Comparison of ENCODE assay signal across 8 cellular contexts in the genomic region with DNA sequence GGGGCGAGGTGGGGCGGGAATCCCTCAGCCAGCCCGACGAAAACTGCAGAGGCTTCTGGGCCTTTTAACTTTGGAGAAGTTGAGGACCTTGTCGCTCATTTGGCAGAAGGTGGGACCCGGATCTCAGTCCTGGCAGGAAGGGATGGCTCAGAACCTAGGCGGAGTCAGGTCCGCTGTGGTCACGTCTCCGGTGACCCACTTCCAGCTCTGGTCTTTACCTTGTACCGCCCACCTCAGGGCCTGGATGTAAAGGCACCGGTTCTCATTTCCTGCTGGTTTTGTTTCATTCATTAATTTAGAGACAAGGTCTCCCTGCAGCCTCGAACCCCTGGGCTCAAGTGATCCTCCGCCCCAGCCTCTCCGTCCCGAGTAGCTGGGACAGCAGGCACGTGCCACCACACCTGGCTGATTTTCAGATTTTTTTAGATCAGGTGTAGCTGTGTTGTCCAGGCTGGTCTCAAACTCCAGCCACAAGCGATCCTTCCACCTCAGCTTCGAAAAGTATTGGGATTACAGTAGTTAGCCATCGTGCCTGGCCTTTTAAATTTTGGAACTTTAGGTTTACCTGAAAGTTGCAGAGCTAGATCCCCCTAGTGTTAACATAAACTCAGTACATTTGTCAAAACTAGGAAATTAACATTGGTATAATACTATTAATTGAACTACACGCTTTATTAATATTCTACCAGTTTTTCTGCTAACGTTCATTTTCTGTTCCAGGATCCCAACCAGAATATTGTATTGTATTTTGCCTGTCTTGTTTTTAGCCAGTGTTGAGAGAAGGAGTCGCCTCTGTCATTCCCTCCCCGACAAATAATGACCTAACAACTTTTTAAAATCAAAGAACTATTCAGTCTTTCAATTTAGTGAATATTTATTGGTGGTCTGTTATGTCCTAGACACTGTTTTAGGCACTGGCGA. TPM values are rescaled to one million over a fixed set of nuclear protein-coding genes. Genes with fewer than 3 reads are reported as not detected.
DNase-seq lines count a peak whose midpoint lies in the region; ATAC-seq and TF ChIP-seq lines count a peak whose summit lies in the region.

No MANE protein-coding gene starts in this region.

- POLR2A ChIA-PET in SK-N-SH (lab: Yijun Ruan, JAX), result interaction anchor here (0.8 to 1.6 kb wide), 5 partner anchors 23 to 87 kb away, joined by 3 to 7 read pairs (median 4); a partner anchor contains a TSS

- no peaks in the 10 kb centered on the region for H3K9me2 ChIP-seq in SK-N-SH

- peak; percentile 49 for TF ChIP-seq RAD21 in SK-N-SH (IDR thresholded peaks at IDR 0.05; ENCODE audit: low read length)

- no peaks in the 10 kb centered on the region for H3K27me3 ChIP-seq in HUES64 (ENCODE audit: insufficient read depth, low read length)
- H3K27me3 ChIP-seq in SK-N-SH (ENCODE audit: insufficient read depth), result no peaks in the 10 kb centered on the region
- no peaks in the 10 kb centered on the region for H3K27me3 ChIP-seq in iPS-15b (ENCODE audit: control insufficient read depth, insufficient read depth, low read length)

- H3K4me3 ChIP-seq in HUES64 (ENCODE audit: low read length) (peak overlapping the region; percentile 73), SK-N-SH (ENCODE audit: low read depth in 2 of 2, low read length in 1 of 2) (peak overlapping the region; percentile 69 to 79), astrocyte of the cerebellum (ENCODE audit: low read depth, low read length) (peak overlapping the region; percentile 76), iPS-15b (ENCODE audit: low read depth, low read length) (peak overlapping the region; percentile 81), skin epidermis (peak overlapping the region; percentile 46 to 69 (median 64))

- TF ChIP-seq CTCF in SK-N-SH (IDR thresholded peaks at IDR 0.05) (peak; percentile 59), astrocyte of the cerebellum (IDR thresholded peaks at IDR 0.05; ENCODE audit: low read depth, low read length, missing control alignments) (peak; percentile 48)

- H4K20me1 ChIP-seq in SK-N-SH (ENCODE audit: insufficient read depth), result no peaks in the 10 kb centered on the region

- peak overlapping the region; percentile 91 for H3K27ac ChIP-seq in HUES64 (ENCODE audit: low read depth, low read length)
- H3K27ac ChIP-seq in SK-N-SH (ENCODE audit: low read depth in 2 of 2, low read length in 1 of 2), result peak overlapping the region; percentile 77 to 91
- peak overlapping the region; percentile 80 to 99 (median 95) for H3K27ac ChIP-seq in skin epidermis

- peaks cover 16% of the 10 kb centered on the region for H3K36me3 ChIP-seq in HUES64 (ENCODE audit: insufficient read depth, low read length)
- H3K36me3 ChIP-seq in SK-N-SH (replicated peaks in 1 of 2; ENCODE audit: control insufficient read depth in 1 of 2, insufficient read depth in 2 of 2, low read length in 1 of 2), result peaks cover 0 to 8% of the 10 kb centered on the region in 2 experiments
- no peaks in the 10 kb centered on the region for H3K36me3 ChIP-seq in iPS-15b (ENCODE audit: control insufficient read depth, insufficient read depth, low read length)

- peak; percentile 39 for ATAC-seq in GM21529 (IDR thresholded peaks at IDR 0.05; ENCODE audit: unreplicated experiment)

- CTCF ChIA-PET in SK-N-SH (lab: Yijun Ruan, JAX), result interaction anchor here (0.7 to 2.5 kb wide), 17 partner anchors 9 to 388 kb away, joined by 3 to 12 read pairs (median 4); a partner anchor contains a TSS

- in situ Hi-C loops in astrocyte of the cerebellum (cut with HindIII; ENCODE audit: low sequenced_read_pairs), result no loop called here

- peak overlapping the region; percentile 85 for H3K9ac ChIP-seq in HUES64 (ENCODE audit: low read depth, low read length)
- peak overlapping the region; percentile 90 for H3K9ac ChIP-seq in SK-N-SH
- H3K9ac ChIP-seq in iPS-15b (ENCODE audit: low read depth, low read length), result peak overlapping the region; percentile 74

- 8% methylated on average over 21 of the region's 25 CpGs for WGBS in HUES64
- WGBS in SK-N-SH (ENCODE audit: low lambda C conversion rate), result 23% methylated on average over 17 of the region's 25 CpGs

- H3K9me3 ChIP-seq in HUES64 (ENCODE audit: insufficient read depth, low read depth, low read length) (no peaks in the 10 kb centered on the region), SK-N-SH (no peaks in the 10 kb centered on the region), iPS-15b (ENCODE audit: control insufficient read depth, insufficient read depth, low read length) (no peaks in the 10 kb centered on the region)

- no peak for TF ChIP-seq EP300 in SK-N-SH (IDR thresholded peaks at IDR 0.05; ENCODE audit: borderline replicate concordance in 1 of 2, low read depth in 1 of 2, low read length in 1 of 2)

- H3K4me1 ChIP-seq in HUES64 (ENCODE audit: insufficient read depth, low read length), result peaks cover 7% of the 10 kb centered on the region; the same call in 1 of the 2 replicates
- H3K4me1 ChIP-seq in SK-N-SH (ENCODE audit: control insufficient read depth in 1 of 2, insufficient read depth in 2 of 2, low read depth in 1 of 2, low read length in 1 of 2), result peaks cover 4 to 6% of the 10 kb centered on the region in 2 experiments; a peak in 3 of 4 replicates
- peaks cover 4% of the 10 kb centered on the region for H3K4me1 ChIP-seq in iPS-15b (ENCODE audit: control insufficient read depth, insufficient read depth, low read length)

- peak overlapping the region; percentile 82 for H2AFZ ChIP-seq in SK-N-SH (ENCODE audit: low read depth)

- H3K4me2 ChIP-seq in SK-N-SH, result peak overlapping the region; percentile 84

- H3F3A ChIP-seq in SK-N-SH (replicated peaks; ENCODE audit: insufficient read depth), result no peaks in the 10 kb centered on the region

- DNase-seq in EL (peak; percentile 35), SK-N-SH (peak; percentile 65), astrocyte of the cerebellum (ENCODE audit: low read depth) (no peak), mesenteric fat pad (ENCODE audit: low spot score) (no peak)

- no peaks in the 10 kb centered on the region; the same call in 1 of the 2 replicates for H3K79me2 ChIP-seq in SK-N-SH (ENCODE audit: insufficient read depth)

TF ChIP-seq in SK-N-SH, 30 proteins besides CTCF, POLR2A, EP300 and RAD21:
- TF ChIP-seq TCF12 (IDR thresholded peaks at IDR 0.05) (no peak), SMC3 (IDR thresholded peaks at IDR 0.05; ENCODE audit: low read depth, low read length) (peak; percentile 29), GATA2 (CRISPR knock-in tag; IDR thresholded peaks at IDR 0.05) (no peak), POLR2AphosphoS5 (IDR thresholded peaks at IDR 0.05; ENCODE audit: low read depth, low read length) (no peak), NFIC (IDR thresholded peaks at IDR 0.05; ENCODE audit: borderline replicate concordance) (no peak)
- TF ChIP-seq, protein P1, sequence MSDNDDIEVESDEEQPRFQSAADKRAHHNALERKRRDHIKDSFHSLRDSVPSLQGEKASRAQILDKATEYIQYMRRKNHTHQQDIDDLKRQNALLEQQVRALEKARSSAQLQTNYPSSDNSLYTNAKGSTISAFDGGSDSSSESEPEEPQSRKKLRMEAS (IDR thresholded peaks at IDR 0.05; ENCODE audit: low read depth), result peak; percentile 73

RNA-seq across cellular contexts. Expression of a gene that starts 0.9 kb away (rescaled TPM):
- 21.7 TPM for polyA plus RNA-seq in HUES64 (2013, experiment 1 of 2)
- 30.2 TPM for polyA plus RNA-seq in HUES64 (2013, experiment 2 of 2)
- polyA plus RNA-seq in SK-N-SH (2012; rRNA removed), result 11.9 and 21.7 TPM in 2 replicates
- polyA plus RNA-seq in SK-N-SH (2012; cell fraction: cytosol; rRNA removed), result 9.3 and 12.8 TPM in 2 replicates
- 33.5 and 74.8 TPM in 2 replicates for polyA plus RNA-seq in SK-N-SH (2012; cell fraction: nucleus; rRNA removed)
- total RNA-seq in mesenteric fat pad, result 34.6 TPM

RNA-seq across cellular contexts. Expression of a gene that starts 45.7 kb away (rescaled TPM):
- 27.8 TPM for polyA plus RNA-seq in HUES64 (2013, experiment 1 of 2)
- polyA plus RNA-seq in HUES64 (2013, experiment 2 of 2), result 33.4 TPM
- 12.5 and 13.3 TPM in 2 replicates for polyA plus RNA-seq in SK-N-SH (2012; rRNA removed)
- 16.6 and 18.9 TPM in 2 replicates for polyA plus RNA-seq in SK-N-SH (2012; cell fraction: cytosol; rRNA removed)
- polyA plus RNA-seq in SK-N-SH (2012; cell fraction: nucleus; rRNA removed), result 10.5 and 16.6 TPM in 2 replicates
- total RNA-seq in mesenteric fat pad, result 153 TPM

Comparison
In these comparisons a context has a peak if more than half of its experiments do, and no peak if none do; other contexts are left out.
1. DNase-seq: peak in EL (single experiment) and SK-N-SH (single experiment); none in astrocyte of the cerebellum (single experiment) and mesenteric fat pad (single experiment).
2. Peak in every context shown above with its lines, with median percentiles within 50 percentile points of each other: H3K27ac ChIP-seq, H3K4me3 ChIP-seq and H3K9ac ChIP-seq.